In genomic region chr14:24179961-24180726, GRCh38 we compare ENCODE assay signal across 8 cellular contexts. TPM values are rescaled to one million over a fixed set of nuclear protein-coding genes. Genes with fewer than 3 reads are reported as not detected.
A peak's percentile ranks its signal among the peaks of the same experiment; 100 is the strongest.
DNase-seq lines count a peak whose midpoint lies in the region; ATAC-seq and TF ChIP-seq lines count a peak whose summit lies in the region.

No MANE protein-coding gene starts in this region.

- H3K27me3 ChIP-seq in mammary epithelial cell (ENCODE audit: insufficient read depth, low read length) (no peaks in the 10 kb centered on the region), layer of hippocampus (ENCODE audit: control insufficient read depth, insufficient read depth, low read length) (no peaks in the 10 kb centered on the region)

- intact Hi-C loops in activated CD8-positive, alpha-beta T cell treated with anti-CD3 and anti-CD28 coated beads for 36 hours (cut with micrococcal nuclease): no loop called here
- intact Hi-C loops in mammary epithelial cell (cut with micrococcal nuclease): no loop called here

- whole genome bisulfite sequencing in mammary epithelial cell (ENCODE audit: low coverage, missing lambda C conversion rate): 59% methylated on average over 13 of the region's 16 CpGs

- no peak overlapping the region for H2AFZ ChIP-seq in mammary epithelial cell (ENCODE audit: low read depth, low read length)

- DNase-seq in activated CD8-positive, alpha-beta T cell treated with anti-CD3 and anti-CD28 coated beads for 36 hours: no peak
- no peak for DNase-seq in activated CD8-positive, alpha-beta T cell treated with anti-CD3 and anti-CD28 coated beads, Interleukin-2, amount 10 ng/mL, durations not matched to agents 7 days and 5 days
- peak; percentile 51 for DNase-seq in mammary epithelial cell
- no peak for DNase-seq in type B pancreatic cell (ENCODE audit: extremely low spot score, unreplicated experiment)
- no peak for DNase-seq in OCI-M1 (lab: John Stamatoyannopoulos, UW)

- no peak for TF ChIP-seq CTCF in activated CD8-positive, alpha-beta T cell treated with anti-CD3 and anti-CD28 coated beads for 36 hours (IDR thresholded peaks at IDR 0.05)
- TF ChIP-seq CTCF in mammary epithelial cell (conservative IDR thresholded peaks at IDR 0.05 in 1 of 2, IDR thresholded peaks at IDR 0.05 in 1 of 2; ENCODE audit: extremely low read depth in 1 of 2, insufficient read depth in 1 of 2, low read depth in 1 of 2, low read length in 2 of 2): no peak
- TF ChIP-seq CTCF in type B pancreatic cell (conservative IDR thresholded peaks at IDR 0.05): no peak

- no peaks in the 10 kb centered on the region for H4K20me1 ChIP-seq in mammary epithelial cell (ENCODE audit: insufficient read depth, low read length)

- no peaks in the 10 kb centered on the region for H3K9me3 ChIP-seq in mammary epithelial cell (replicated peaks; ENCODE audit: insufficient read depth, low read length)

- in situ Hi-C loops in mammary epithelial cell (cut with MboI; ENCODE audit: low sequenced_read_pairs in 2 of 2): no loop called here

- H3K36me3 ChIP-seq in mammary epithelial cell (ENCODE audit: insufficient read depth, low read length): peaks cover 8% of the 10 kb centered on the region

- H3K36me3 Mint-ChIP-seq in activated CD8-positive, alpha-beta T cell treated with anti-CD3 and anti-CD28 coated beads for 36 hours (ENCODE audit: low read depth): peaks cover 21% of the 10 kb centered on the region
- peaks cover 52% of the 10 kb centered on the region for H3K36me3 Mint-ChIP-seq in activated CD8-positive, alpha-beta T cell treated with anti-CD3 and anti-CD28 coated beads, Interleukin-2, amount 10 ng/mL, durations not matched to agents 7 days and 5 days (ENCODE audit: low read depth)
- H3K36me3 Mint-ChIP-seq in type B pancreatic cell: peaks cover 4% of the 10 kb centered on the region

- H3K27me3 Mint-ChIP-seq in activated CD8-positive, alpha-beta T cell treated with anti-CD3 and anti-CD28 coated beads for 36 hours: no peaks in the 10 kb centered on the region
- H3K27me3 Mint-ChIP-seq in activated CD8-positive, alpha-beta T cell treated with anti-CD3 and anti-CD28 coated beads, Interleukin-2, amount 10 ng/mL, durations not matched to agents 7 days and 5 days (ENCODE audit: low read depth): no peaks in the 10 kb centered on the region
- H3K27me3 Mint-ChIP-seq in type B pancreatic cell: no peaks in the 10 kb centered on the region

- no peaks in the 10 kb centered on the region for H3K79me2 ChIP-seq in mammary epithelial cell (ENCODE audit: insufficient read depth, low read length)

- POLR2A ChIA-PET in activated CD8-positive, alpha-beta T cell treated with anti-CD3 and anti-CD28 coated beads for 36 hours (lab: Charles Lee): interaction anchor here (0.6 to 13.4 kb wide), 10 partner anchors 8 to 53 kb away, joined by 3 to 163 read pairs (median 12); partner anchors contain the start of genes CHMP4A, IPO4, IRF9 and PSME1
- POLR2A ChIA-PET in activated CD8-positive, alpha-beta T cell treated with anti-CD3 and anti-CD28 coated beads, Interleukin-2, amount 10 ng/mL, durations not matched to agents 7 days and 5 days (lab: Charles Lee): interaction anchor here (0.7 to 5.1 kb wide), 8 partner anchors 9 to 19 kb away, joined by 3 to 37 read pairs (median 4); partner anchors contain the start of genes IPO4, IRF9 and TM9SF1

- H3K4me3 ChIP-seq in mammary epithelial cell (replicated peaks in 1 of 3; ENCODE audit: insufficient read depth in 1 of 3, low read depth in 2 of 3, low read length in 3 of 3): no peak overlapping the region

- peaks cover 2% of the 10 kb centered on the region for H3K4me1 Mint-ChIP-seq in activated CD8-positive, alpha-beta T cell treated with anti-CD3 and anti-CD28 coated beads for 36 hours (ENCODE audit: low read depth)
- peaks cover under 1% of the 10 kb centered on the region for H3K4me1 Mint-ChIP-seq in activated CD8-positive, alpha-beta T cell treated with anti-CD3 and anti-CD28 coated beads, Interleukin-2, amount 10 ng/mL, durations not matched to agents 7 days and 5 days (ENCODE audit: low read depth)
- H3K4me1 Mint-ChIP-seq in type B pancreatic cell (ENCODE audit: unreplicated experiment): peaks cover 9% of the 10 kb centered on the region

- peak overlapping the region; percentile 5 for H3K27ac Mint-ChIP-seq in activated CD8-positive, alpha-beta T cell treated with anti-CD3 and anti-CD28 coated beads for 36 hours
- no peak overlapping the region for H3K27ac Mint-ChIP-seq in activated CD8-positive, alpha-beta T cell treated with anti-CD3 and anti-CD28 coated beads, Interleukin-2, amount 10 ng/mL, durations not matched to agents 7 days and 5 days
- peak overlapping the region; percentile 87 for H3K27ac Mint-ChIP-seq in type B pancreatic cell

- H3K4me3 Mint-ChIP-seq in activated CD8-positive, alpha-beta T cell treated with anti-CD3 and anti-CD28 coated beads for 36 hours: no peak overlapping the region
- no peak overlapping the region for H3K4me3 Mint-ChIP-seq in activated CD8-positive, alpha-beta T cell treated with anti-CD3 and anti-CD28 coated beads, Interleukin-2, amount 10 ng/mL, durations not matched to agents 7 days and 5 days
- peak overlapping the region; percentile 35 for H3K4me3 Mint-ChIP-seq in type B pancreatic cell

- H3K27ac ChIP-seq in mammary epithelial cell (ENCODE audit: insufficient read depth, low read depth, low read length) (no peak overlapping the region), layer of hippocampus (ENCODE audit: low read depth, low read length) (peak overlapping the region; percentile 69)

- no peaks in the 10 kb centered on the region for H3K9me3 Mint-ChIP-seq in activated CD8-positive, alpha-beta T cell treated with anti-CD3 and anti-CD28 coated beads for 36 hours
- H3K9me3 Mint-ChIP-seq in activated CD8-positive, alpha-beta T cell treated with anti-CD3 and anti-CD28 coated beads, Interleukin-2, amount 10 ng/mL, durations not matched to agents 7 days and 5 days (ENCODE audit: insufficient read depth): no peaks in the 10 kb centered on the region
- H3K9me3 Mint-ChIP-seq in type B pancreatic cell: no peaks in the 10 kb centered on the region

- CTCF ChIA-PET in activated CD8-positive, alpha-beta T cell treated with anti-CD3 and anti-CD28 coated beads for 36 hours (lab: Charles Lee): interaction anchor here (1.1 to 2.7 kb wide), 2 partner anchors 19 to 126 kb away, joined by 4 to 13 read pairs; partner anchors contain the start of gene IRF9
- CTCF ChIA-PET in activated CD8-positive, alpha-beta T cell treated with anti-CD3 and anti-CD28 coated beads, Interleukin-2, amount 10 ng/mL, durations not matched to agents 7 days and 5 days (lab: Charles Lee): interaction anchor here (1.0 to 1.5 kb wide), 2 partner anchors 19 to 39 kb away, joined by 3 to 4 read pairs; partner anchors contain the start of genes EMC9 and IRF9
- CTCF ChIA-PET in mammary epithelial cell (lab: Charles Lee; ENCODE audit: low non-redundant PET): interaction anchor here (0.6 to 0.7 kb wide), 2 partner anchors 145 to 156 kb away, joined by 3 read pairs; no protein-coding TSS in a partner anchor

- no peak overlapping the region for H3K9ac ChIP-seq in mammary epithelial cell (ENCODE audit: insufficient read depth, low read length)

- dilution Hi-C loops in mammary epithelial cell (cut with HindIII; ENCODE audit: low sequenced_read_pairs): no loop called here

- ATAC-seq in activated CD8-positive, alpha-beta T cell treated with anti-CD3 and anti-CD28 coated beads for 36 hours: no peak
- no peak for ATAC-seq in activated CD8-positive, alpha-beta T cell treated with anti-CD3 and anti-CD28 coated beads, Interleukin-2, amount 10 ng/mL, durations not matched to agents 7 days and 5 days
- ATAC-seq in HG03354 (IDR thresholded peaks at IDR 0.05; ENCODE audit: poor library complexity, severe bottlenecking, unreplicated experiment) (no peak), HG03097 (IDR thresholded peaks at IDR 0.05; ENCODE audit: low FRiP score, unreplicated experiment) (no peak)

- no peak overlapping the region for H3K4me2 ChIP-seq in mammary epithelial cell (ENCODE audit: insufficient read depth, low read depth, low read length)

- no TSS peak for BruUV-seq in mammary epithelial cell (replicated peaks; lab: Mats Ljungman, UMichigan)

- no peaks in the 10 kb centered on the region for H3K4me1 ChIP-seq in mammary epithelial cell (ENCODE audit: insufficient read depth, low read length)

RNA-seq across cellular contexts. Expression of gene REC8, which starts 8.3 kb away (rescaled TPM):
- 10 to 100 TPM; 25.0 to 32.9 TPM for total RNA-seq in activated CD8-positive, alpha-beta T cell treated with anti-CD3 and anti-CD28 coated beads for 36 hours
- total RNA-seq in activated CD8-positive, alpha-beta T cell treated with anti-CD3 and anti-CD28 coated beads, Interleukin-2, amount 10 ng/mL, durations not matched to agents 7 days and 5 days: 10 to 100 TPM; 54.5 to 58.6 TPM
- total RNA-seq in mammary epithelial cell (10 to 100 TPM in 1 of 2 donors, 1 to 10 TPM in 1; 2.7 to 15.0 TPM), type B pancreatic cell (ENCODE audit: low replicate concordance) (84.2 and 221 TPM in 2 replicates)
- 1.9 TPM for polyA plus RNA-seq in mammary epithelial cell
- 6.5 TPM for polyA minus RNA-seq in mammary epithelial cell

RNA-seq across cellular contexts. Expression of gene IPO4, which starts 8.5 kb away (rescaled TPM):
- total RNA-seq in activated CD8-positive, alpha-beta T cell treated with anti-CD3 and anti-CD28 coated beads for 36 hours: 100 to 1,000 TPM in 1 of 2 experiments, 10 to 100 TPM in 1; 98.4 to 102 TPM
- total RNA-seq in activated CD8-positive, alpha-beta T cell treated with anti-CD3 and anti-CD28 coated beads, Interleukin-2, amount 10 ng/mL, durations not matched to agents 7 days and 5 days: 10 to 100 TPM; 56.3 to 60.1 TPM
- total RNA-seq in mammary epithelial cell (10 to 100 TPM; 44.2 to 60.2 TPM), type B pancreatic cell (ENCODE audit: low replicate concordance) (49.0 and 67.1 TPM in 2 replicates)
- 35.1 TPM for polyA plus RNA-seq in mammary epithelial cell
- 75.4 TPM for polyA minus RNA-seq in mammary epithelial cell

RNA-seq across cellular contexts. Expression of gene TM9SF1, which starts 15.1 kb away (rescaled TPM):
- total RNA-seq in activated CD8-positive, alpha-beta T cell treated with anti-CD3 and anti-CD28 coated beads for 36 hours: 10 to 100 TPM; 16.3 to 18.0 TPM
- total RNA-seq in activated CD8-positive, alpha-beta T cell treated with anti-CD3 and anti-CD28 coated beads, Interleukin-2, amount 10 ng/mL, durations not matched to agents 7 days and 5 days: 10 to 100 TPM; 29.3 to 32.8 TPM
- 10 to 100 TPM; 50.9 to 64.2 TPM for total RNA-seq in mammary epithelial cell
- 46.1 TPM for polyA plus RNA-seq in mammary epithelial cell
- 19.9 TPM for polyA minus RNA-seq in mammary epithelial cell
- 50.5 and 60.7 TPM in 2 replicates for total RNA-seq in type B pancreatic cell (ENCODE audit: low replicate concordance)

RNA-seq across cellular contexts. Expression of gene IRF9, which starts 19.1 kb away (rescaled TPM):
- 100 to 1,000 TPM; 112 to 118 TPM for total RNA-seq in activated CD8-positive, alpha-beta T cell treated with anti-CD3 and anti-CD28 coated beads for 36 hours
- total RNA-seq in activated CD8-positive, alpha-beta T cell treated with anti-CD3 and anti-CD28 coated beads, Interleukin-2, amount 10 ng/mL, durations not matched to agents 7 days and 5 days: 100 to 1,000 TPM; 221 to 242 TPM
- 10 to 100 TPM; 43.0 to 45.7 TPM for total RNA-seq in mammary epithelial cell
- 17.9 TPM for polyA plus RNA-seq in mammary epithelial cell
- polyA minus RNA-seq in mammary epithelial cell: 43.8 TPM
- total RNA-seq in type B pancreatic cell (ENCODE audit: low replicate concordance): 60.0 and 63.4 TPM in 2 replicates

RNA-seq across cellular contexts. Expression of gene TSSK4, which starts 25.4 kb away (rescaled TPM):
- total RNA-seq in activated CD8-positive, alpha-beta T cell treated with anti-CD3 and anti-CD28 coated beads for 36 hours: under 1 TPM in 1 of 2 experiments, not detected in 1; 0.18 TPM
- total RNA-seq in activated CD8-positive, alpha-beta T cell treated with anti-CD3 and anti-CD28 coated beads, Interleukin-2, amount 10 ng/mL, durations not matched to agents 7 days and 5 days: not detected
- total RNA-seq in mammary epithelial cell (under 1 TPM in 1 of 2 donors, not detected in 1; 0.96 TPM), type B pancreatic cell (ENCODE audit: low replicate concordance) (0.48 and 0.53 TPM in 2 replicates)
- not detected for polyA plus RNA-seq in mammary epithelial cell
- polyA minus RNA-seq in mammary epithelial cell: not detected
